ENCODE assay signal across 8 cellular contexts in the genomic region with DNA sequence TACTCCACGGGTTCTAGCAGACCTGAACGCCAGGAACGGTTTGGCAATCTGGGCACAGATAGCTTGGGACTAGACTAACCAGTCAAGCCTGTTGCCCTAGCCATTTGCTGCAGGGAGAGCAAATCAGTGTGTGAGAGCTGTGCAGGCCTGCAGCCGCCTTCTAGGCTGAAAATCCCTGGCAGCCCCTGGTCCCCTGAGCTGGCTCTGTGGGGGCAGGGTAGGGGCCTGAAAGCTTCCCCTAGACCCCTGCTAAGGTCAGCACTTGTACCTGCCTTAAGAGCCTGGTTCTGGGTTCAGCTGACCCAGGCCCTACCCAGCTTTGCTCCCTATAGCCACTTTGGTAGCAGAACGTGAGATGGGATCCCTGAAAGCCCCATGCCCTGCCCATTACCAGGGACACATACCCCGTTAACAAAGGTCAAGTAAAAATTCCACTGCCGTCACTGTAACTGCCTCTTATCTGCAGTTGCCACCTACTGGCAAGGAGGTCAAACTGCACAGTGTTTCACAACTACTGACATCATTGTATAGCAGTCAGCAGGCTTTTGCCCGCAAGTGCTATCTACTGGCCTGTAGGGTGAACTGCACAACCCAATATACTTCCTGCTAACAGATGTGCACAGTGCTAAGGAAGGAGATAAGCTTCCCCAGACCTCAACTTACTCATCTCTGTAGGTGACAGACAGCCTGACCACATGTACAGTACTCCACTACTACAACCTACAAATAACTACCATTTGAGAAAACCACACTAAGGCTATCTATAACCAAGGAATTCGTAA.
DNase-seq lines count a peak whose midpoint lies in the region; ATAC-seq lines count a peak whose summit lies in the region.

No MANE protein-coding gene starts in this region.

- H3K27ac ChIP-seq in aorta (ENCODE audit: low read depth in 1 of 2, low read length in 2 of 2): no peak overlapping the region

- H3K4me1 ChIP-seq in aorta (ENCODE audit: control insufficient read depth in 1 of 2, insufficient read depth in 2 of 2, low read length in 2 of 2): no peaks in the 10 kb centered on the region

- no peak overlapping the region for H3K27ac Mint-ChIP-seq in activated CD4-positive, alpha-beta memory T cell treated with anti-CD3 and anti-CD28 coated beads, Interleukin-2, amount 10 ng/mL, durations not matched to agents 7 days and 5 days

- H3K36me3 ChIP-seq in aorta (ENCODE audit: control insufficient read depth in 1 of 2, insufficient read depth in 2 of 2, low read length in 1 of 2): no peaks in the 10 kb centered on the region

- intact Hi-C loops in aorta (cut with DNase I): no loop called here

- no peak overlapping the region for H3K4me3 Mint-ChIP-seq in activated CD4-positive, alpha-beta memory T cell treated with anti-CD3 and anti-CD28 coated beads, Interleukin-2, amount 10 ng/mL, durations not matched to agents 7 days and 5 days

- peak; percentile 100 for ATAC-seq in GM18511 (IDR thresholded peaks at IDR 0.05; ENCODE audit: unreplicated experiment)
- ATAC-seq in HG02885 (IDR thresholded peaks at IDR 0.05; ENCODE audit: poor library complexity, unreplicated experiment): peak; percentile 99
- no peak for ATAC-seq in aorta (ENCODE audit: low FRiP score)

- peaks cover 22% of the 10 kb centered on the region for H3K27me3 Mint-ChIP-seq in activated CD4-positive, alpha-beta memory T cell treated with anti-CD3 and anti-CD28 coated beads, Interleukin-2, amount 10 ng/mL, durations not matched to agents 7 days and 5 days

- POLR2A ChIA-PET in activated CD4-positive, alpha-beta memory T cell treated with anti-CD3 and anti-CD28 coated beads, Interleukin-2, amount 10 ng/mL, durations not matched to agents 7 days and 5 days (lab: Charles Lee): interaction anchor here (1.2 kb wide), 2 partner anchors 172 to 247 kb away, joined by 3 read pairs; no protein-coding TSS in a partner anchor

- H3K36me3 Mint-ChIP-seq in activated CD4-positive, alpha-beta memory T cell treated with anti-CD3 and anti-CD28 coated beads, Interleukin-2, amount 10 ng/mL, durations not matched to agents 7 days and 5 days (ENCODE audit: low read depth): peaks cover 15% of the 10 kb centered on the region

- no peak overlapping the region for H3K4me3 ChIP-seq in aorta (ENCODE audit: low read length in 2 of 2)

- 61 to 63% methylated on average over 9 of the region's 9 CpGs for WGBS in aorta, 2 donors

- peaks cover 0 to 2% of the 10 kb centered on the region in 2 donors for H3K27me3 ChIP-seq in aorta (ENCODE audit: control insufficient read depth in 1 of 2, insufficient read depth in 2 of 2, low read length in 1 of 2)

- H3K4me1 Mint-ChIP-seq in activated CD4-positive, alpha-beta memory T cell treated with anti-CD3 and anti-CD28 coated beads, Interleukin-2, amount 10 ng/mL, durations not matched to agents 7 days and 5 days: peaks cover 19% of the 10 kb centered on the region

- DNase-seq in A172 (ENCODE audit: low spot score): peak; percentile 69
- DNase-seq in NCI-H524 treated with DMSO at 0.1 percent for 48 hours (lab: John Stamatoyannopoulos, UW): peak; percentile 57
- peak; percentile 79 for DNase-seq in activated CD4-positive, alpha-beta memory T cell treated with anti-CD3 and anti-CD28 coated beads, Interleukin-2, amount 10 ng/mL, durations not matched to agents 7 days and 5 days
- peak; percentile 43 for DNase-seq in fibroblast of peridontal ligament (ENCODE audit: extremely low read depth)
- peak; percentile 34 to 56 for DNase-seq in stimulated activated CD4-positive, alpha-beta T cell treated with anti-CD3 and anti-CD28 coated beads, Interleukin-15, amount 100 ng/mL, for 48 hours (ENCODE audit: low read depth in 2 of 2)
- no peak for DNase-seq in aorta

- CTCF ChIA-PET in activated CD4-positive, alpha-beta memory T cell treated with anti-CD3 and anti-CD28 coated beads, Interleukin-2, amount 10 ng/mL, durations not matched to agents 7 days and 5 days (lab: Charles Lee): interaction anchor here (0.6 to 3.9 kb wide), 34 partner anchors 9 to 329 kb away, joined by 3 to 25 read pairs (median 4); no protein-coding TSS in a partner anchor

- peaks cover 7% of the 10 kb centered on the region for H3K9me3 ChIP-seq in aorta (ENCODE audit: control insufficient read depth, low read length)

- peaks cover 12% of the 10 kb centered on the region for H3K9me3 Mint-ChIP-seq in activated CD4-positive, alpha-beta memory T cell treated with anti-CD3 and anti-CD28 coated beads, Interleukin-2, amount 10 ng/mL, durations not matched to agents 7 days and 5 days

Comparison
In these comparisons a context has a peak if more than half of its experiments do, and no peak if none do; other contexts are left out.
1. DNase-seq: peak in A172 (single experiment), NCI-H524 treated with DMSO at 0.1 percent for 48 hours (single experiment), activated CD4-positive, alpha-beta memory T cell treated with anti-CD3 and anti-CD28 coated beads, Interleukin-2, amount 10 ng/mL, durations not matched to agents 7 days and 5 days (single experiment), fibroblast of peridontal ligament (single experiment) and stimulated activated CD4-positive, alpha-beta T cell treated with anti-CD3 and anti-CD28 coated beads, Interleukin-15, amount 100 ng/mL, for 48 hours (2 of 2); none in aorta (0 of 2).